In genomic region chr1:178328728-178329127, GRCh38 we compare ENCODE assay signal across 23 cellular contexts.
"Had no signal": no experiment of that assay in that cellular context is flagged by ENCODE, and none has a peak within 500 bp of the region (broad histone marks: within the 10 kb centered on the region; RNA-seq: fewer than 3 reads in every experiment).

No MANE protein-coding gene starts in this region.

- H3K9me3 ChIP-seq: mucosa of descending colon, thyroid gland had no signal

- H3K4me3 ChIP-seq: mucosa of descending colon, thyroid gland had no signal

- H3K4me1 ChIP-seq: thyroid gland had no signal

- DNase-seq: activated CD4-positive, alpha-beta T cell treated with anti-CD3 and anti-CD28 coated beads, Interleukin-2, amount 10 ng/mL, durations not matched to agents 7 days and 5 days; activated CD4-positive, CD25-positive, alpha-beta regulatory T cell treated with anti-CD3 and anti-CD28 coated beads, Interleukin-2, amount 50 U/mL, for 72 hours; activated CD8-positive, alpha-beta memory T cell treated with anti-CD3 and anti-CD28 coated beads, Interleukin-2, amount 10 ng/mL, durations not matched to agents 7 days and 5 days; activated CD8-positive, alpha-beta T cell treated with anti-CD3 and anti-CD28 coated beads for 36 hours; activated gamma-delta T cell; activated naive CD4-positive, alpha-beta T cell treated with anti-CD3 and anti-CD28 coated beads, Interleukin-2, amount 50 U/mL, for 16 hours; activated naive CD8-positive, alpha-beta T cell treated with anti-CD3 and anti-CD28 coated beads, Interleukin-2, amount 50 U/mL, for 24 hours; activated T-cell treated with anti-CD3 and anti-CD28 coated beads for 4 hours; effector CD4-positive, alpha-beta T cell; hippocampal formation; kidney glomerular epithelial cell; mesenchymal stem cell; mucosa of descending colon; naive thymus-derived CD4-positive, alpha-beta T cell; occipital lobe; posterior cingulate gyrus; retina; stimulated activated CD4-positive, alpha-beta T cell treated with anti-CD3 and anti-CD28 coated beads, Interleukin-12 subunit alpha, Interleukin-12 subunit beta, amount 100 ng/mL, for 4 hours; stimulated activated CD4-positive, alpha-beta T cell treated with anti-CD3 and anti-CD28 coated beads, Interleukin-4, amount 100 ng/mL, for 4 hours; substantia nigra; thyroid gland; WERI-Rb-1 had no signal

- H3K27ac ChIP-seq: foreskin keratinocyte, thyroid gland, WERI-Rb-1 had no signal

- ATAC-seq: activated CD8-positive, alpha-beta memory T cell treated with anti-CD3 and anti-CD28 coated beads, Interleukin-2, amount 10 ng/mL, durations not matched to agents 7 days and 5 days; activated CD8-positive, alpha-beta T cell treated with anti-CD3 and anti-CD28 coated beads for 36 hours; activated naive CD8-positive, alpha-beta T cell treated with anti-CD3 and anti-CD28 coated beads, Interleukin-2, amount 50 U/mL, for 24 hours; foreskin keratinocyte; mucosa of descending colon; naive thymus-derived CD4-positive, alpha-beta T cell had no signal

- H3K27me3 ChIP-seq: foreskin keratinocyte, thyroid gland had no signal

- H3K36me3 ChIP-seq: thyroid gland, WERI-Rb-1 had no signal
